Comparison of ENCODE assay signal across 15 cellular contexts in genomic region chr15:88645171-88646087, GRCh38. TPM values are rescaled to one million over a fixed set of nuclear protein-coding genes. Genes with fewer than 3 reads are reported as not detected.
A peak's percentile ranks its signal among the peaks of the same experiment; 100 is the strongest.
DNase-seq lines count a peak whose midpoint lies in the region; ATAC-seq and TF ChIP-seq lines count a peak whose summit lies in the region.
"Had no signal": no experiment of that assay in that cellular context is flagged by ENCODE, and none has a peak within 500 bp of the region (broad histone marks: within the 10 kb centered on the region; RNA-seq: fewer than 3 reads in every experiment).

No MANE protein-coding gene starts in this region.

- no peak for DNase-seq in activated CD8-positive, alpha-beta memory T cell treated with anti-CD3 and anti-CD28 coated beads, Interleukin-2, amount 10 ng/mL, durations not matched to agents 7 days and 5 days
- DNase-seq in activated CD8-positive, alpha-beta memory T cell treated with anti-CD3 and anti-CD28 coated beads, Interleukin-2, amount 50 U/mL, for 4 hours = no peak
- peak; percentile 2 for DNase-seq in stimulated activated naive CD8-positive, alpha-beta T cell treated with anti-CD3 and anti-CD28 coated beads, Interleukin-15, Interleukin-2, amounts not matched to agents 100 U/mL and 50 U/mL, for 24 hours
- no peak for DNase-seq in erythroblast (lab: John Stamatoyannopoulos, UW)
- no peak for DNase-seq in brain microvascular endothelial cell
- DNase-seq: amygdala; left ventricle myocardium superior; NCI-H2081; stimulated activated CD4-positive, alpha-beta T cell treated with anti-CD3 and anti-CD28 coated beads, Interleukin-4, amount 100 ng/mL, for 4 hours had no signal

- TF ChIP-seq CTCF in OCI-LY1 (IDR thresholded peaks at IDR 0.05; ENCODE audit: low read length) (no peak), brain microvascular endothelial cell (IDR thresholded peaks at IDR 0.05; ENCODE audit: low read depth, low read length, missing control alignments) (no peak)

- H3K27me3 ChIP-seq in OCI-LY1 (ENCODE audit: insufficient read depth, low read length) (no peaks in the 10 kb centered on the region), brain microvascular endothelial cell (replicated peaks) (no peaks in the 10 kb centered on the region)

- H3K4me1 ChIP-seq in OCI-LY1 (ENCODE audit: insufficient read depth, low read length, severe bottlenecking) = peaks cover 54% of the 10 kb centered on the region

- CTCF ChIA-PET in activated CD8-positive, alpha-beta memory T cell treated with anti-CD3 and anti-CD28 coated beads, Interleukin-2, amount 10 ng/mL, durations not matched to agents 7 days and 5 days (lab: Charles Lee) = interaction anchor here (0.7 to 2.6 kb wide), 2 partner anchors 21 to 234 kb away, joined by 3 to 12 read pairs; no protein-coding TSS in a partner anchor

- no peak for ATAC-seq in activated CD8-positive, alpha-beta memory T cell treated with anti-CD3 and anti-CD28 coated beads, Interleukin-2, amount 10 ng/mL, durations not matched to agents 7 days and 5 days
- ATAC-seq in stimulated activated naive CD8-positive, alpha-beta T cell treated with anti-CD3 and anti-CD28 coated beads, Interleukin-15, Interleukin-2, amounts not matched to agents 100 U/mL and 50 U/mL, for 24 hours = no peak
- no peak for ATAC-seq in SK-N-SH treated with all-trans-retinoic acid at 6 μM for 48 hours
- ATAC-seq: GM23338; left ventricle myocardium superior; stimulated activated effector memory CD8-positive, alpha-beta T cell treated with anti-CD3 and anti-CD28 coated beads, Interleukin-12 subunit alpha, Interleukin-12 subunit beta, amount 100 ng/mL, for 72 hours had no signal

- peaks cover 62% of the 10 kb centered on the region for H3K36me3 Mint-ChIP-seq in activated CD8-positive, alpha-beta memory T cell treated with anti-CD3 and anti-CD28 coated beads, Interleukin-2, amount 10 ng/mL, durations not matched to agents 7 days and 5 days
- H3K36me3 Mint-ChIP-seq in dendritic cell treated with granulocyte-macrophage colony-stimulating factor and Interleukin-4, amounts not matched to agents 40 ng/mL and 50 ng/mL, for 4 days (ENCODE audit: low read depth) = no peaks in the 10 kb centered on the region

- peaks cover 10% of the 10 kb centered on the region for H3K36me3 ChIP-seq in OCI-LY1 (ENCODE audit: insufficient read depth, low read length)
- H3K36me3 ChIP-seq in brain microvascular endothelial cell (replicated peaks) = no peaks in the 10 kb centered on the region

- H3K4me3 ChIP-seq in OCI-LY1 (ENCODE audit: low read depth, low read length, poor library complexity, severe bottlenecking) (no peak overlapping the region), brain microvascular endothelial cell (ENCODE audit: low read depth, low read length) (no peak overlapping the region)
- H3K4me3 ChIP-seq: GM23338 had no signal

- no peaks in the 10 kb centered on the region for H3K9me3 Mint-ChIP-seq in activated CD8-positive, alpha-beta memory T cell treated with anti-CD3 and anti-CD28 coated beads, Interleukin-2, amount 10 ng/mL, durations not matched to agents 7 days and 5 days (ENCODE audit: low read depth)
- H3K9me3 Mint-ChIP-seq in dendritic cell treated with granulocyte-macrophage colony-stimulating factor and Interleukin-4, amounts not matched to agents 40 ng/mL and 50 ng/mL, for 4 days = no peaks in the 10 kb centered on the region
- H3K9me3 Mint-ChIP-seq: GM23338; stimulated activated effector memory CD8-positive, alpha-beta T cell treated with anti-CD3 and anti-CD28 coated beads, Interleukin-12 subunit alpha, Interleukin-12 subunit beta, amount 100 ng/mL, for 72 hours had no signal

- H3K27ac ChIP-seq in OCI-LY1 (ENCODE audit: low read depth, low read length, poor library complexity, severe bottlenecking) = no peak overlapping the region
- H3K27ac ChIP-seq in brain microvascular endothelial cell = no peak overlapping the region
- H3K27ac ChIP-seq: RWPE1 had no signal

- H3K4me1 Mint-ChIP-seq in activated CD8-positive, alpha-beta memory T cell treated with anti-CD3 and anti-CD28 coated beads, Interleukin-2, amount 10 ng/mL, durations not matched to agents 7 days and 5 days = peaks cover 74% of the 10 kb centered on the region
- peaks cover 14% of the 10 kb centered on the region for H3K4me1 Mint-ChIP-seq in dendritic cell treated with granulocyte-macrophage colony-stimulating factor and Interleukin-4, amounts not matched to agents 40 ng/mL and 50 ng/mL, for 4 days (ENCODE audit: low read depth)

- TF ChIP-seq POLR2A in erythroblast (IDR thresholded peaks at IDR 0.05; ENCODE audit: low read length) = no peak

- peak overlapping the region; percentile 31 for H3K27ac Mint-ChIP-seq in activated CD8-positive, alpha-beta memory T cell treated with anti-CD3 and anti-CD28 coated beads, Interleukin-2, amount 10 ng/mL, durations not matched to agents 7 days and 5 days
- peak overlapping the region; percentile 3 for H3K27ac Mint-ChIP-seq in dendritic cell treated with granulocyte-macrophage colony-stimulating factor and Interleukin-4, amounts not matched to agents 40 ng/mL and 50 ng/mL, for 4 days
- H3K27ac Mint-ChIP-seq: GM23338 had no signal

- H4K20me1 ChIP-seq in OCI-LY1 (ENCODE audit: insufficient read depth, low read length) = no peaks in the 10 kb centered on the region

- H3K4me2 ChIP-seq in OCI-LY1 (ENCODE audit: low read length) = peak overlapping the region; percentile 25; the same call in 1 of the 2 replicates
- H3K4me2 ChIP-seq: GM23338 had no signal

- H3K9me3 ChIP-seq in OCI-LY1 (ENCODE audit: low read length) = no peaks in the 10 kb centered on the region

- H3F3A ChIP-seq in OCI-LY1 (ENCODE audit: insufficient read depth, low read length) = no peaks in the 10 kb centered on the region

- no peak overlapping the region for H3K9ac ChIP-seq in OCI-LY1 (ENCODE audit: low read length)

- no peak overlapping the region for H2AFZ ChIP-seq in OCI-LY1 (ENCODE audit: low read length)
- H2AFZ ChIP-seq: GM23338 had no signal

- H3K79me2 ChIP-seq in OCI-LY1 (ENCODE audit: insufficient read depth, low read length) = no peaks in the 10 kb centered on the region

- H3K4me3 Mint-ChIP-seq in activated CD8-positive, alpha-beta memory T cell treated with anti-CD3 and anti-CD28 coated beads, Interleukin-2, amount 10 ng/mL, durations not matched to agents 7 days and 5 days = no peak overlapping the region
- no peak overlapping the region for H3K4me3 Mint-ChIP-seq in dendritic cell treated with granulocyte-macrophage colony-stimulating factor and Interleukin-4, amounts not matched to agents 40 ng/mL and 50 ng/mL, for 4 days
- H3K4me3 Mint-ChIP-seq: GM23338; stimulated activated effector memory CD8-positive, alpha-beta T cell treated with anti-CD3 and anti-CD28 coated beads, Interleukin-12 subunit alpha, Interleukin-12 subunit beta, amount 100 ng/mL, for 72 hours had no signal

- intact Hi-C loops in dendritic cell treated with granulocyte-macrophage colony-stimulating factor and Interleukin-4, amounts not matched to agents 40 ng/mL and 50 ng/mL, for 4 days (cut with micrococcal nuclease) = no loop called here

- H3K27me3 Mint-ChIP-seq in activated CD8-positive, alpha-beta memory T cell treated with anti-CD3 and anti-CD28 coated beads, Interleukin-2, amount 10 ng/mL, durations not matched to agents 7 days and 5 days = no peaks in the 10 kb centered on the region
- no peaks in the 10 kb centered on the region for H3K27me3 Mint-ChIP-seq in dendritic cell treated with granulocyte-macrophage colony-stimulating factor and Interleukin-4, amounts not matched to agents 40 ng/mL and 50 ng/mL, for 4 days

- H3K9me2 ChIP-seq in OCI-LY1 (ENCODE audit: low read depth, low read length) = no peaks in the 10 kb centered on the region

- in situ Hi-C loops in brain microvascular endothelial cell (cut with HindIII; ENCODE audit: low pct_ligation_motif_present, low sequenced_read_pairs) = no loop called here

TF ChIP-seq in SK-N-SH treated with all-trans-retinoic acid at 6 μM for 48 hours, 23 proteins besides CTCF, POLR2A, EP300 and RAD21 (continues in another document):
- TF ChIP-seq ARNTL (CRISPR knock-in tag; IDR thresholded peaks at IDR 0.05; ENCODE audit: borderline replicate concordance, low read depth) (no peak), ZFP30 (CRISPR knock-in tag; IDR thresholded peaks at IDR 0.05) (no peak), ESRRG (CRISPR knock-in tag; IDR thresholded peaks at IDR 0.05) (no peak), OSR1 (CRISPR knock-in tag; IDR thresholded peaks at IDR 0.05) (no peak), CREB5 (CRISPR knock-in tag; IDR thresholded peaks at IDR 0.05; ENCODE audit: low read depth) (no peak), GLIS3 (CRISPR knock-in tag; IDR thresholded peaks at IDR 0.05) (no peak), SNAI2 (CRISPR knock-in tag; IDR thresholded peaks at IDR 0.05) (no peak), TCF4 (CRISPR knock-in tag; IDR thresholded peaks at IDR 0.05; ENCODE audit: borderline replicate concordance) (no peak), ZNF8 (CRISPR knock-in tag; IDR thresholded peaks at IDR 0.05) (no peak), ISL1 (CRISPR knock-in tag; IDR thresholded peaks at IDR 0.05) (no peak), ZC3H10 (CRISPR knock-in tag; IDR thresholded peaks at IDR 0.05) (no peak)

RNA-seq across cellular contexts. Expression of gene ISG20, which starts 6.6 kb away (rescaled TPM):
- total RNA-seq in activated CD8-positive, alpha-beta memory T cell treated with anti-CD3 and anti-CD28 coated beads, Interleukin-2, amount 10 ng/mL, durations not matched to agents 7 days and 5 days = 100 to 1,000 TPM; 155 to 379 TPM

RNA-seq across cellular contexts. Expression of gene AEN, which starts 24.3 kb away (rescaled TPM):
- 10 to 100 TPM; 55.7 to 57.4 TPM for total RNA-seq in activated CD8-positive, alpha-beta memory T cell treated with anti-CD3 and anti-CD28 coated beads, Interleukin-2, amount 10 ng/mL, durations not matched to agents 7 days and 5 days
